Comparison of ENCODE assay signal across 8 cellular contexts in genomic region chr12:41190360-41190759, GRCh38. TPM values are rescaled to one million over a fixed set of nuclear protein-coding genes. Genes with fewer than 3 reads are reported as not detected.
DNase-seq lines count a peak whose midpoint lies in the region; ATAC-seq, FAIRE-seq and TF ChIP-seq lines count a peak whose summit lies in the region.

No MANE protein-coding gene starts in this region.

- H3K4me1 ChIP-seq in HCT116 (ENCODE audit: control insufficient read depth in 1 of 2, insufficient read depth in 2 of 2, low read length in 2 of 2) (no peaks in the 10 kb centered on the region), OCI-LY3 (ENCODE audit: low read length) (peaks cover 41% of the 10 kb centered on the region), stomach (peaks cover 7 to 35% (median 20%) of the 10 kb centered on the region in 4 donors)

- DNase-seq in HCT116 (ENCODE audit: low read depth, low spot score) = no peak
- peak; percentile 22 for DNase-seq in foreskin melanocyte
- no peak for DNase-seq in stomach
- DNase-seq in activated T-helper 2 cell treated with anti-CD3 and anti-CD28 coated beads, Interferon-gamma antibody, Interleukin-2, Interleukin-4, amounts not matched to agents 10 μg/mL and 5 μg/mL and 100 μg/mL, durations not matched to agents 14 hours and 24 hours and 36 hours (ENCODE audit: low spot score) = no peak
- DNase-seq in H54 (ENCODE audit: insufficient read length, low spot score) = no peak

- no peaks in the 10 kb centered on the region for H3K9me3 ChIP-seq in HCT116 (ENCODE audit: control insufficient read depth in 1 of 2, insufficient read depth in 1 of 2, low read depth in 1 of 2, low read length in 2 of 2)
- H3K9me3 ChIP-seq in OCI-LY3 (ENCODE audit: insufficient read depth, low read length) = no peaks in the 10 kb centered on the region
- H3K9me3 ChIP-seq in stomach = no peaks in the 10 kb centered on the region

- CTCF ChIA-PET in HCT116 (lab: Charles Lee) = interaction anchor here (0.8 to 1.6 kb wide), 4 partner anchors 9 to 833 kb away, joined by 3 to 5 read pairs (median 4); no protein-coding TSS in a partner anchor

- POLR2A ChIA-PET in HCT116 (lab: Charles Lee) = no interaction called here

- H3K27me3 ChIP-seq in HCT116 (ENCODE audit: insufficient read depth, low read length) (no peaks in the 10 kb centered on the region), OCI-LY3 (ENCODE audit: low read depth, low read length) (no peaks in the 10 kb centered on the region), stomach (peaks cover 0 to 51% (median 27%) of the 10 kb centered on the region in 3 donors)

- H2AFZ ChIP-seq in HCT116 (ENCODE audit: low read depth, low read length, poor library complexity, severe bottlenecking) (no peak overlapping the region), OCI-LY3 (ENCODE audit: low read depth, low read length) (no peak overlapping the region)

- intact Hi-C loops in HCT116 (cut with micrococcal nuclease) = no loop called here
- intact Hi-C loops in stomach (cut with DNase I; ENCODE audit: low total_unique reads) = no loop called here
- intact Hi-C loops in activated T-helper 2 cell treated with anti-CD3 and anti-CD28 coated beads, Interferon-gamma antibody, Interleukin-2, Interleukin-4, amounts not matched to agents 10 μg/mL and 5 μg/mL and 100 μg/mL, durations not matched to agents 14 hours and 24 hours and 36 hours (cut with micrococcal nuclease) = no loop called here

- H3K27ac ChIP-seq in HCT116 (ENCODE audit: low read depth, low read length) = no peak overlapping the region
- no peak overlapping the region for H3K27ac ChIP-seq in OCI-LY3 (ENCODE audit: low read length)
- peak overlapping the region in 1 of 5 donors; percentile 84 for H3K27ac ChIP-seq in stomach

- RAD21 ChIA-PET in HCT116 (lab: Charles Lee; ENCODE audit: low non-redundant PET in 1 of 2, low total read pairs in 2 of 2, uncharacterized antibody in 2 of 2, unreplicated experiment in 2 of 2) = no interaction called here

- H4K20me1 ChIP-seq in HCT116 (ENCODE audit: insufficient read depth) (no peaks in the 10 kb centered on the region), OCI-LY3 (ENCODE audit: insufficient read depth, low read length) (no peaks in the 10 kb centered on the region)

- H3K4me2 ChIP-seq in HCT116 (ENCODE audit: low read length) = no peak overlapping the region
- peak overlapping the region; percentile 89 for H3K4me2 ChIP-seq in OCI-LY3 (ENCODE audit: low read length)

- H3K27me3 Mint-ChIP-seq in activated T-helper 2 cell treated with anti-CD3 and anti-CD28 coated beads, Interferon-gamma antibody, Interleukin-2, Interleukin-4, amounts not matched to agents 10 μg/mL and 5 μg/mL and 100 μg/mL, durations not matched to agents 14 hours and 24 hours and 36 hours (ENCODE audit: low read depth) = peaks cover 38% of the 10 kb centered on the region

- H3K27ac Mint-ChIP-seq in activated T-helper 2 cell treated with anti-CD3 and anti-CD28 coated beads, Interferon-gamma antibody, Interleukin-2, Interleukin-4, amounts not matched to agents 10 μg/mL and 5 μg/mL and 100 μg/mL, durations not matched to agents 14 hours and 24 hours and 36 hours = no peak overlapping the region

- no peak overlapping the region for H3K4me3 Mint-ChIP-seq in activated T-helper 2 cell treated with anti-CD3 and anti-CD28 coated beads, Interferon-gamma antibody, Interleukin-2, Interleukin-4, amounts not matched to agents 10 μg/mL and 5 μg/mL and 100 μg/mL, durations not matched to agents 14 hours and 24 hours and 36 hours (ENCODE audit: low read depth)

- H3K4me3 ChIP-seq in HCT116 (replicated peaks in 1 of 2; ENCODE audit: low read depth in 1 of 2, low read length in 2 of 2) = no peak overlapping the region
- H3K4me3 ChIP-seq in OCI-LY3 (ENCODE audit: low read length) = peak overlapping the region; percentile 77
- H3K4me3 ChIP-seq in stomach = peak overlapping the region; percentile 46 to 53 (median 48)

- peak; percentile 78 for ATAC-seq in HCT116
- no peak for ATAC-seq in GM18519 (IDR thresholded peaks at IDR 0.05; ENCODE audit: low FRiP score, unreplicated experiment)
- ATAC-seq in HG03442 (IDR thresholded peaks at IDR 0.05; ENCODE audit: unreplicated experiment) = no peak

- H3K9me2 ChIP-seq in HCT116 (ENCODE audit: insufficient read depth) = no peaks in the 10 kb centered on the region

- no peaks in the 10 kb centered on the region for H3K4me1 Mint-ChIP-seq in activated T-helper 2 cell treated with anti-CD3 and anti-CD28 coated beads, Interferon-gamma antibody, Interleukin-2, Interleukin-4, amounts not matched to agents 10 μg/mL and 5 μg/mL and 100 μg/mL, durations not matched to agents 14 hours and 24 hours and 36 hours (ENCODE audit: low read depth)

- TF ChIP-seq CTCF in HCT116 (IDR thresholded peaks at IDR 0.05 in 2 of 3, conservative IDR thresholded peaks at IDR 0.05 in 1 of 3; ENCODE audit: borderline replicate concordance in 1 of 3, insufficient read depth in 1 of 3, low read depth in 2 of 3, low read length in 2 of 3) = peak; percentile 16 to 62 (median 60); a peak in 4 of 6 replicates
- TF ChIP-seq CTCF in OCI-LY3 (IDR thresholded peaks at IDR 0.05; ENCODE audit: low read depth, low read length) = peak; percentile 74
- TF ChIP-seq CTCF in stomach (IDR thresholded peaks at IDR 0.05) = peak in 4 of 7 experiments; percentile 7 to 36 (median 24)

- H3K79me2 ChIP-seq in HCT116 (ENCODE audit: insufficient read depth, low read length) (no peaks in the 10 kb centered on the region), OCI-LY3 (ENCODE audit: low read length) (no peaks in the 10 kb centered on the region)

- no TSS peak for BruUV-seq in HCT116 (replicated peaks; lab: Mats Ljungman, UMichigan)

- peak; percentile 52 for TF ChIP-seq RAD21 in HCT116 (IDR thresholded peaks at IDR 0.05; ENCODE audit: low read depth)

- H3K9me3 Mint-ChIP-seq in activated T-helper 2 cell treated with anti-CD3 and anti-CD28 coated beads, Interferon-gamma antibody, Interleukin-2, Interleukin-4, amounts not matched to agents 10 μg/mL and 5 μg/mL and 100 μg/mL, durations not matched to agents 14 hours and 24 hours and 36 hours = no peaks in the 10 kb centered on the region

- H3K36me3 ChIP-seq in HCT116 (ENCODE audit: control insufficient read depth in 1 of 2, insufficient read depth in 2 of 2, low read length in 2 of 2) = no peaks in the 10 kb centered on the region
- H3K36me3 ChIP-seq in OCI-LY3 (replicated peaks; ENCODE audit: low read depth, low read length) = no peaks in the 10 kb centered on the region
- no peaks in the 10 kb centered on the region for H3K36me3 ChIP-seq in stomach

- TF ChIP-seq EP300 in stomach (IDR thresholded peaks at IDR 0.05) = no peak

- H3K36me3 Mint-ChIP-seq in activated T-helper 2 cell treated with anti-CD3 and anti-CD28 coated beads, Interferon-gamma antibody, Interleukin-2, Interleukin-4, amounts not matched to agents 10 μg/mL and 5 μg/mL and 100 μg/mL, durations not matched to agents 14 hours and 24 hours and 36 hours (ENCODE audit: low read depth) = no peaks in the 10 kb centered on the region

- no peak for TF ChIP-seq POLR2A in HCT116 (IDR thresholded peaks at IDR 0.05; ENCODE audit: borderline replicate concordance, extremely low read depth, insufficient read depth, insufficient read length)
- no peak for TF ChIP-seq POLR2A in stomach (IDR thresholded peaks at IDR 0.05)
- TF ChIP-seq POLR2A in H54 (IDR thresholded peaks at IDR 0.05; ENCODE audit: low read depth, low read length) = no peak

- 7 to 12% (median 11%) methylated on average over 4 of the region's 4 CpGs for WGBS in stomach, 5 donors

- no peak overlapping the region for H3K9ac ChIP-seq in HCT116 (ENCODE audit: low read length)
- H3K9ac ChIP-seq in OCI-LY3 (ENCODE audit: low read length) = peak overlapping the region; percentile 37; the same call in 1 of the 2 replicates

- no peak for FAIRE-seq in H54 (lab: Jason Lieb, UNC)

TF ChIP-seq in HCT116, 20 proteins besides CTCF, POLR2A, EP300 and RAD21:
- TF ChIP-seq CEBPB (IDR thresholded peaks at IDR 0.05; ENCODE audit: low read depth) = no peak
- TF ChIP-seq POLR2AphosphoS5 (IDR thresholded peaks at IDR 0.05; ENCODE audit: low read depth, low read length) = no peak
- no peak for TF ChIP-seq SP1 (IDR thresholded peaks at IDR 0.05; ENCODE audit: low read depth)
- no peak for TF ChIP-seq MAX (IDR thresholded peaks at IDR 0.05)
- TF ChIP-seq JUND (IDR thresholded peaks at IDR 0.05) = no peak
- TF ChIP-seq CBX3 (IDR thresholded peaks at IDR 0.05; ENCODE audit: low read depth) = no peak
- TF ChIP-seq TCF7L2 (IDR thresholded peaks at IDR 0.05; ENCODE audit: borderline replicate concordance, extremely low read depth, insufficient read depth, insufficient read length) = no peak
- TF ChIP-seq ELF1 (IDR thresholded peaks at IDR 0.05; ENCODE audit: borderline replicate concordance, low read depth) = no peak
- TF ChIP-seq SRF (IDR thresholded peaks at IDR 0.05; ENCODE audit: low read depth) = no peak
- no peak for TF ChIP-seq SIN3A (IDR thresholded peaks at IDR 0.05; ENCODE audit: low read depth)
- TF ChIP-seq ATF3 (IDR thresholded peaks at IDR 0.05) = no peak
- TF ChIP-seq ZNF274 (IDR thresholded peaks at IDR 0.05; ENCODE audit: low read depth, low read length) = no peak

RNA-seq across cellular contexts. Expression of gene PDZRN4, which starts 2.2 kb away (rescaled TPM):
- total RNA-seq in HCT116 (2021; ENCODE audit: unreplicated experiment) = not detected
- not detected in 2 replicates for polyA plus RNA-seq in HCT116 (2012)
- 10 to 100 TPM in 3 of 5 donors, 1 to 10 TPM in 1, under 1 TPM in 1; 0.58 to 29.0 (median 14.5) TPM for total RNA-seq in stomach
- 1 to 10 TPM in 2 of 3 donors, under 1 TPM in 1; 0.68 to 1.8 (median 1.3) TPM for polyA plus RNA-seq in stomach
- total RNA-seq in activated T-helper 2 cell treated with anti-CD3 and anti-CD28 coated beads, Interferon-gamma antibody, Interleukin-2, Interleukin-4, amounts not matched to agents 10 μg/mL and 5 μg/mL and 100 μg/mL, durations not matched to agents 14 hours and 24 hours and 36 hours = not detected in 2 replicates

Comparison
In these comparisons a context has a peak if more than half of its experiments do, and no peak if none do; other contexts are left out.
1. H3K4me3 ChIP-seq: peak in OCI-LY3 (single experiment) and stomach (4 of 4); none in HCT116 (0 of 2).
2. Peak in every context shown above with its lines, with median percentiles within 50 percentile points of each other: CTCF ChIP-seq.